Comparison of ENCODE assay signal across 10 cellular contexts in the genomic region with DNA sequence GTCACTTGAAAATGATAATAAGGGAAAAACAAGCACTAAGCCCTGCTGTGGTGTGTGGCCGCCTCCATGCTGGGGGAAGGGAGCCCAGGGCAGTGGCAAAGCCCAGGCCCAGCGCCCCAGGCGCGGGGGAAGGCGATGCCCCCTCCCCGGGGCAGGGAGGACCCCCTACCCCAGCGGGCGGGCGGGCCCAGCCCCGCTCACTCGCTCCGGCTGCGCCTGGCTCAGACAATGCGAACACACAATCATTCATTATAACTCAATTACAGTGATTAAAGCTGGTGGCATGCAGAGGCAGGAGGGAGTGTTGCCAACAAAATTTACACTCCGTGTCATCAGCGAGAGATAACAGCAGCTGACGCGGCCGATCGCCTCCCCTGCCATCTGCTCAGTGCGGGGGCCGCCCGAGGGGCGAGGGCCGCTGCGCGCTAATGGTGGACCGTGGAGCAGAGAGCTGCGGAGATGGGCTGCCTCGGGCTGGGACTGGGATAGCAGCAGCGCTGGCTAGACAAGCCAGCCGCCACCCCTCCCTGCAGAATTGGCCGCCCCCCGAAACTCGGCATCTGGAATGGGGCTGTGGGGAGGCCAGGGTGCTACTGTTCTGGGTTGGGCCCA.
DNase-seq lines count a peak whose midpoint lies in the region; ATAC-seq and TF ChIP-seq lines count a peak whose summit lies in the region.
"Had no signal": no experiment of that assay in that cellular context is flagged by ENCODE, and none has a peak within 500 bp of the region (broad histone marks: within the 10 kb centered on the region; RNA-seq: fewer than 3 reads in every experiment).

No MANE protein-coding gene starts in this region.

- H3K36me3 ChIP-seq in right atrium auricular region (no peaks in the 10 kb centered on the region), uterus (no peaks in the 10 kb centered on the region)
- H3K36me3 ChIP-seq: BLaER1 had no signal

- H3K9me3 ChIP-seq in right atrium auricular region (no peaks in the 10 kb centered on the region), right cardiac atrium (ENCODE audit: control insufficient read depth, low read length) (no peaks in the 10 kb centered on the region), uterus (no peaks in the 10 kb centered on the region)
- H3K9me3 ChIP-seq: BLaER1 had no signal

- H3K36me3 Mint-ChIP-seq in immature natural killer cell, result no peaks in the 10 kb centered on the region

- ATAC-seq in left cardiac atrium (peak; percentile 36 to 74), right cardiac atrium (peak; percentile 41 to 65)

- TF ChIP-seq CTCF in right atrium auricular region (IDR thresholded peaks at IDR 0.05) (no peak), uterus (IDR thresholded peaks at IDR 0.05) (no peak)

- peaks cover 0 to 6% (median 1%) of the 10 kb centered on the region in 3 donors for H3K27me3 Mint-ChIP-seq in immature natural killer cell (ENCODE audit: low read depth in 3 of 3)

- peaks cover 0 to 4% of the 10 kb centered on the region in 2 donors for H3K4me1 ChIP-seq in right atrium auricular region
- H3K4me1 ChIP-seq in right cardiac atrium (ENCODE audit: control insufficient read depth, insufficient read depth, low read length), result no peaks in the 10 kb centered on the region
- peaks cover 0 to 7% of the 10 kb centered on the region in 2 donors for H3K4me1 ChIP-seq in uterus

- H3K4me3 ChIP-seq in right atrium auricular region (peak overlapping the region in 1 of 2 donors; percentile 2), right cardiac atrium (ENCODE audit: low read length) (no peak overlapping the region), uterus (no peak overlapping the region)
- H3K4me3 ChIP-seq: BLaER1 had no signal

- intact Hi-C loops in left cardiac atrium (cut with DNase I), result no loop called here
- intact Hi-C loops in right cardiac atrium (cut with DNase I), result no loop called here
- intact Hi-C loops in uterus (cut with DNase I; ENCODE audit: low total_unique reads), result no loop called here

- no peaks in the 10 kb centered on the region for H3K27me3 ChIP-seq in right atrium auricular region
- no peaks in the 10 kb centered on the region for H3K27me3 ChIP-seq in right cardiac atrium (ENCODE audit: control insufficient read depth, insufficient read depth)
- no peaks in the 10 kb centered on the region for H3K27me3 ChIP-seq in uterus
- H3K27me3 ChIP-seq: BLaER1 had no signal

- TF ChIP-seq POLR2A in uterus (IDR thresholded peaks at IDR 0.05), result no peak

- no peak overlapping the region for H3K27ac ChIP-seq in right atrium auricular region
- H3K27ac ChIP-seq in right cardiac atrium (ENCODE audit: low read length), result no peak overlapping the region
- H3K27ac ChIP-seq in uterus, result no peak overlapping the region
- H3K27ac ChIP-seq: BLaER1 had no signal

- no peaks in the 10 kb centered on the region for H3K9me3 Mint-ChIP-seq in immature natural killer cell
- H3K9me3 Mint-ChIP-seq: central memory CD8-positive, alpha-beta T cell had no signal

- no peak overlapping the region for H3K27ac Mint-ChIP-seq in immature natural killer cell

- DNase-seq in left cardiac atrium (peak; percentile 41), right atrium auricular region (ENCODE audit: low spot score) (no peak), RPMI7951 (ENCODE audit: low read depth) (peak; percentile 83), right cardiac atrium (peak in 1 of 3 donors; percentile 37), uterus (peak; percentile 39 to 41), DMS153 treated with DMSO at 0.1 percent for 48 hours (lab: John Stamatoyannopoulos, UW; ENCODE audit: unreplicated experiment) (no peak), immature natural killer cell (no peak)
- no peak for DNase-seq in stimulated activated CD4-positive, alpha-beta T cell treated with anti-CD3 and anti-CD28 coated beads, Interleukin-2, amount 100 ng/mL, for 48 hours

- WGBS in right cardiac atrium, result 22% methylated on average over 35 of the region's 35 CpGs

- H3K4me3 Mint-ChIP-seq in immature natural killer cell, result no peak overlapping the region
- H3K4me3 Mint-ChIP-seq: central memory CD8-positive, alpha-beta T cell had no signal

- H3K4me1 Mint-ChIP-seq in immature natural killer cell, result no peaks in the 10 kb centered on the region
- H3K4me1 Mint-ChIP-seq: central memory CD8-positive, alpha-beta T cell had no signal

Comparison
In these comparisons a context has a peak if more than half of its experiments do, and no peak if none do; other contexts are left out.
1. DNase-seq: peak in left cardiac atrium (single experiment), RPMI7951 (single experiment) and uterus (2 of 2); none in right atrium auricular region (single experiment), stimulated activated CD4-positive, alpha-beta T cell treated with anti-CD3 and anti-CD28 coated beads, Interleukin-2, amount 100 ng/mL, for 48 hours (0 of 2), DMS153 treated with DMSO at 0.1 percent for 48 hours (single experiment) and immature natural killer cell (0 of 3).